In genomic region chr5:647727-648126, GRCh38 we compare ENCODE assay signal across 14 cellular contexts. TPM values are rescaled to one million over a fixed set of nuclear protein-coding genes. Genes with fewer than 3 reads are reported as not detected.
DNase-seq lines count a peak whose midpoint lies in the region; ATAC-seq and TF ChIP-seq lines count a peak whose summit lies in the region.
"Had no signal": no experiment of that assay in that cellular context is flagged by ENCODE, and none has a peak within 500 bp of the region (broad histone marks: within the 10 kb centered on the region; RNA-seq: fewer than 3 reads in every experiment).

No MANE protein-coding gene starts in this region.

- no peak overlapping the region for H2AFZ ChIP-seq in Karpas-422 (ENCODE audit: low read length)

- H3K4me2 ChIP-seq in BLaER1 (no peak overlapping the region), Karpas-422 (ENCODE audit: low read depth, low read length, poor library complexity, severe bottlenecking) (no peak overlapping the region)

- DNase-seq in Karpas-422, result no peak
- DNase-seq in endothelial cell (ENCODE audit: low spot score), result no peak
- DNase-seq in progenitor cell of endocrine pancreas (ENCODE audit: low spot score, unreplicated experiment), result no peak
- no peak for DNase-seq in natural killer cell treated with Interleukin-12 subunit alpha and Interleukin-12 subunit beta and Interleukin-15 and Interleukin-18, amount 100 ng/mL, for 72 hours (ENCODE audit: low spot score)
- no peak for DNase-seq in GM13976 (ENCODE audit: low spot score)
- DNase-seq: ACHN; C1 segment of cervical spinal cord; CD4-positive, alpha-beta memory T cell; DMS79; HFFc6 had no signal

- no peak for ATAC-seq in natural killer cell treated with Interleukin-12 subunit alpha and Interleukin-12 subunit beta and Interleukin-15 and Interleukin-18, amount 100 ng/mL, for 72 hours
- no peak for ATAC-seq in HG03521 (IDR thresholded peaks at IDR 0.05; ENCODE audit: unreplicated experiment)

- H3K4me3 Mint-ChIP-seq in endothelial cell (ENCODE audit: unreplicated experiment) (peak overlapping the region; percentile 75), progenitor cell of endocrine pancreas (ENCODE audit: low read depth) (no peak overlapping the region)
- no peak overlapping the region for H3K4me3 Mint-ChIP-seq in natural killer cell treated with Interleukin-12 subunit alpha and Interleukin-12 subunit beta and Interleukin-15 and Interleukin-18, amount 100 ng/mL, for 72 hours
- H3K4me3 Mint-ChIP-seq: CD4-positive, alpha-beta memory T cell; HFFc6 had no signal

- in situ Hi-C loops in GM13976 (cut with MboI; ENCODE audit: low sequenced_read_pairs, unreplicated experiment), result no loop called here

- H3K27ac ChIP-seq in BLaER1 (no peak overlapping the region), Karpas-422 (ENCODE audit: low read length) (no peak overlapping the region)
- H3K27ac ChIP-seq: HL-60 had no signal

- H3K4me3 ChIP-seq in BLaER1 (peak overlapping the region; percentile 25; the same call in 1 of the 2 replicates), Karpas-422 (ENCODE audit: low read length) (peak overlapping the region; percentile 12; the same call in 1 of the 2 replicates)
- H3K4me3 ChIP-seq: HAP-1 had no signal

- H3K9me3 Mint-ChIP-seq in endothelial cell (ENCODE audit: unreplicated experiment), result no peaks in the 10 kb centered on the region
- no peaks in the 10 kb centered on the region for H3K9me3 Mint-ChIP-seq in progenitor cell of endocrine pancreas (ENCODE audit: low read depth)
- no peaks in the 10 kb centered on the region for H3K9me3 Mint-ChIP-seq in natural killer cell treated with Interleukin-12 subunit alpha and Interleukin-12 subunit beta and Interleukin-15 and Interleukin-18, amount 100 ng/mL, for 72 hours
- H3K9me3 Mint-ChIP-seq: CD4-positive, alpha-beta memory T cell; HFFc6 had no signal

- peaks cover 38% of the 10 kb centered on the region for H3K9me3 ChIP-seq in BLaER1
- H3K9me3 ChIP-seq in Karpas-422 (ENCODE audit: low read length), result peaks cover 9% of the 10 kb centered on the region
- H3K9me3 ChIP-seq: HAP-1 had no signal

- H3K4me1 ChIP-seq in BLaER1 (peaks cover 28% of the 10 kb centered on the region), Karpas-422 (ENCODE audit: low read length) (peaks cover 28% of the 10 kb centered on the region)
- H3K4me1 ChIP-seq: HAP-1 had no signal

- H3K36me3 Mint-ChIP-seq in endothelial cell (ENCODE audit: low read depth, unreplicated experiment), result peaks cover 30% of the 10 kb centered on the region
- peaks cover 8% of the 10 kb centered on the region for H3K36me3 Mint-ChIP-seq in progenitor cell of endocrine pancreas (ENCODE audit: insufficient read depth)
- peaks cover 6% of the 10 kb centered on the region for H3K36me3 Mint-ChIP-seq in natural killer cell treated with Interleukin-12 subunit alpha and Interleukin-12 subunit beta and Interleukin-15 and Interleukin-18, amount 100 ng/mL, for 72 hours

- H3K36me3 ChIP-seq in BLaER1 (peaks cover 80% of the 10 kb centered on the region), Karpas-422 (ENCODE audit: insufficient read depth, low read length) (peaks cover 49% of the 10 kb centered on the region)

- no peak overlapping the region for H3K9ac ChIP-seq in BLaER1
- H3K9ac ChIP-seq in Karpas-422 (ENCODE audit: low read length), result no peak overlapping the region

- peaks cover 20% of the 10 kb centered on the region for H4K20me1 ChIP-seq in BLaER1
- H4K20me1 ChIP-seq in Karpas-422 (ENCODE audit: insufficient read depth, low read depth, low read length), result no peaks in the 10 kb centered on the region

- H3K9me2 ChIP-seq in Karpas-422 (replicated peaks; ENCODE audit: insufficient read depth, low read length), result no peaks in the 10 kb centered on the region

- TF ChIP-seq CTCF in endothelial cell (IDR thresholded peaks at IDR 0.05; ENCODE audit: unreplicated experiment) (no peak), progenitor cell of endocrine pancreas (IDR thresholded peaks at IDR 0.05; ENCODE audit: unreplicated experiment) (no peak), GM13976 (IDR thresholded peaks at IDR 0.05; ENCODE audit: borderline replicate concordance, control extremely low read depth, extremely low read depth, insufficient read depth, missing control alignments) (no peak)

- H3K27ac Mint-ChIP-seq in endothelial cell (ENCODE audit: unreplicated experiment) (no peak overlapping the region), progenitor cell of endocrine pancreas (peak overlapping the region; percentile 13)
- H3K27ac Mint-ChIP-seq in natural killer cell treated with Interleukin-12 subunit alpha and Interleukin-12 subunit beta and Interleukin-15 and Interleukin-18, amount 100 ng/mL, for 72 hours, result no peak overlapping the region
- H3K27ac Mint-ChIP-seq: HFFc6 had no signal

- no peaks in the 10 kb centered on the region for H3K4me1 Mint-ChIP-seq in endothelial cell (ENCODE audit: unreplicated experiment)
- H3K4me1 Mint-ChIP-seq in progenitor cell of endocrine pancreas (ENCODE audit: low read depth), result no peaks in the 10 kb centered on the region
- no peaks in the 10 kb centered on the region for H3K4me1 Mint-ChIP-seq in natural killer cell treated with Interleukin-12 subunit alpha and Interleukin-12 subunit beta and Interleukin-15 and Interleukin-18, amount 100 ng/mL, for 72 hours (ENCODE audit: low read depth in 2 of 2)

- H3K27me3 ChIP-seq in BLaER1 (no peaks in the 10 kb centered on the region), Karpas-422 (ENCODE audit: low read length) (no peaks in the 10 kb centered on the region)

- no peaks in the 10 kb centered on the region for H3K27me3 Mint-ChIP-seq in endothelial cell (ENCODE audit: unreplicated experiment)
- no peaks in the 10 kb centered on the region for H3K27me3 Mint-ChIP-seq in progenitor cell of endocrine pancreas
- H3K27me3 Mint-ChIP-seq in natural killer cell treated with Interleukin-12 subunit alpha and Interleukin-12 subunit beta and Interleukin-15 and Interleukin-18, amount 100 ng/mL, for 72 hours, result no peaks in the 10 kb centered on the region
- H3K27me3 Mint-ChIP-seq: CD4-positive, alpha-beta memory T cell had no signal

- peaks cover 23% of the 10 kb centered on the region for H3K79me2 ChIP-seq in Karpas-422 (ENCODE audit: low read length)

RNA-seq across cellular contexts. Expression of gene CEP72, which starts 35.6 kb away (rescaled TPM):
- 14.6 and 22.8 TPM in 2 replicates for total RNA-seq in Karpas-422 (2014; rRNA removed; shearing (Covaris generic); ENCODE audit: low replicate concordance)
- total RNA-seq in endothelial cell (ENCODE audit: unreplicated experiment), result 11.9 TPM
- 24.8 and 26.9 TPM in 2 replicates for total RNA-seq in progenitor cell of endocrine pancreas
- total RNA-seq in natural killer cell treated with Interleukin-12 subunit alpha and Interleukin-12 subunit beta and Interleukin-15 and Interleukin-18, amount 100 ng/mL, for 72 hours, result 10 to 100 TPM; 15.3 to 58.1 TPM

RNA-seq across cellular contexts. Expression of gene TPPP, which starts 45.4 kb away (rescaled TPM):
- 1.6 and 1.8 TPM in 2 replicates for total RNA-seq in Karpas-422 (2014; rRNA removed; shearing (Covaris generic); ENCODE audit: low replicate concordance)
- total RNA-seq in endothelial cell (ENCODE audit: unreplicated experiment), result 0.05 TPM
- total RNA-seq in progenitor cell of endocrine pancreas, result 2.6 and 2.9 TPM in 2 replicates
- total RNA-seq in natural killer cell treated with Interleukin-12 subunit alpha and Interleukin-12 subunit beta and Interleukin-15 and Interleukin-18, amount 100 ng/mL, for 72 hours, result under 1 TPM in 1 of 2 donors, not detected in 1; 0.05 TPM
